20 cellular contexts compared by ENCODE assay signal in the genomic region with DNA sequence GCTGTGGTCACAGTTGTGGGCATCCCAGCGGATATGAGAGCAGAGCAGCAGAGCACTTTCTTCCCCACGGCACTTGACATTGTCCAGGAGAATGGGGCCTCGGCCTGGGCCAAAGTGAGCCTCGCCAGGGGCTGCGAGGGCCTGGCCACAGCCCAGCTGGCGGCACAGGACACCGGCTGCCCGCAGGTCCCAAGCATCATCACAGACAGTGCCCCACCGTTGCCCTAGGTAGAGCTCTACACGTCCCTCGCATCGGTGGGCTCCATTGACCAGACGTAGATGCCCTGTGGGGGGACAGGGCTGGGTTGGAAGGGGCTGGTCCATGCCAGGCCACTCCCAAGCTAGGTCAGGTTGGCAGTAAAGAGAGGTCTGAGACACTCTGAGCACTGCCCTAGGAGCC. TPM values are rescaled to one million over a fixed set of nuclear protein-coding genes. Genes with fewer than 3 reads are reported as not detected.
DNase-seq lines count a peak whose midpoint lies in the region; ATAC-seq, FAIRE-seq and TF ChIP-seq lines count a peak whose summit lies in the region.
"Had no signal": no experiment of that assay in that cellular context is flagged by ENCODE, and none has a peak within 500 bp of the region (broad histone marks: within the 10 kb centered on the region; RNA-seq: fewer than 3 reads in every experiment).

No MANE protein-coding gene starts in this region.

- no peak for DNase-seq in H1 (ENCODE audit: low read depth in 1 of 2, low spot score in 2 of 2)
- no peak for DNase-seq in neuronal stem cell (ENCODE audit: low spot score)
- DNase-seq in stimulated activated CD4-positive, alpha-beta T cell treated with anti-CD3 and anti-CD28 coated beads, Interleukin-4, amount 100 ng/mL, for 24 hours: no peak
- DNase-seq in colonic mucosa: no peak
- DNase-seq: CD8-positive, alpha-beta T cell; DMS79; H9; MV-4-11; NCI-H1417 treated with DMSO at 0.1 percent for 48 hours; NCI-H1930; NCI-H2171; NCI-H774; PC-3 had no signal

- H3K4me2 ChIP-seq in BLaER1: no peak overlapping the region; the same call in 1 of the 2 replicates
- no peak overlapping the region for H3K4me2 ChIP-seq in H1 (ENCODE audit: insufficient read depth in 1 of 2, low read depth in 2 of 2, low read length in 2 of 2)
- no peak overlapping the region for H3K4me2 ChIP-seq in neuronal stem cell (ENCODE audit: insufficient read depth, low read length, poor library complexity, severe bottlenecking)

- 0 out of 2 replicates have a peak overlapping the region, but pooled peaks have one; percentile 53 for H3K27ac ChIP-seq in 22Rv1
- peak overlapping the region; percentile 77; the same call in 1 of the 2 replicates for H3K27ac ChIP-seq in BLaER1
- H3K27ac ChIP-seq in H1 (ENCODE audit: low read depth, low read length): no peak overlapping the region
- no peak overlapping the region for H3K27ac ChIP-seq in neuronal stem cell (replicated peaks; ENCODE audit: low read length)
- no peak overlapping the region for H3K27ac ChIP-seq in colonic mucosa
- H3K27ac ChIP-seq: HL-60 had no signal

- H3K4me1 ChIP-seq in BLaER1 (peaks cover 46% of the 10 kb centered on the region), H1 (replicated peaks in 1 of 4; ENCODE audit: control insufficient read depth in 3 of 4, insufficient read depth in 4 of 4, low read length in 3 of 4) (peaks cover 4 to 7% (median 5%) of the 10 kb centered on the region in 4 experiments; a peak in 6 of 7 replicates), neuronal stem cell (ENCODE audit: control insufficient read depth in 2 of 2, insufficient read depth in 1 of 2, low read depth in 1 of 2, low read length in 2 of 2) (peaks cover 12 to 13% of the 10 kb centered on the region in 2 donors), colonic mucosa (no peaks in the 10 kb centered on the region)

- FAIRE-seq in H1 (lab: Jason Lieb, UNC): no peak
- FAIRE-seq: HTR-8/SVneo had no signal

- H3K23me2 ChIP-seq in H1 (ENCODE audit: low read depth, low read length): peaks cover 6% of the 10 kb centered on the region

- POLR2A ChIA-PET in H1 (lab: Charles Lee; ENCODE audit: partially characterized antibody): interaction anchor here (0.9 to 1.8 kb wide), 5 partner anchors 9 to 31 kb away, joined by 3 to 4 read pairs (median 3); partner anchors contain the start of gene YWHAG

- no peak overlapping the region for H3K23ac ChIP-seq in H1 (ENCODE audit: insufficient read length)
- H3K23ac ChIP-seq in neuronal stem cell (ENCODE audit: low read depth, low read length, poor library complexity): no peak overlapping the region

- H2BK20ac ChIP-seq in H1 (ENCODE audit: low read length): peak overlapping the region; percentile 89; the same call in 1 of the 2 replicates

- H2BK15ac ChIP-seq in H1 (ENCODE audit: low read length) (peak overlapping the region; percentile 25; the same call in 1 of the 2 replicates), neuronal stem cell (ENCODE audit: low read length) (no peak overlapping the region)

- peak overlapping the region; percentile 60; the same call in 1 of the 2 replicates for H2BK12ac ChIP-seq in H1 (ENCODE audit: low read depth, low read length)
- peak overlapping the region; percentile 2 for H2BK12ac ChIP-seq in neuronal stem cell (ENCODE audit: low read length)

- H3K18ac ChIP-seq in H1 (ENCODE audit: extremely low read depth, low read length) (no peak overlapping the region), neuronal stem cell (ENCODE audit: low read length) (no peak overlapping the region)

- H3K79me1 ChIP-seq in H1 (ENCODE audit: low read depth, low read length): no peaks in the 10 kb centered on the region
- H3K79me1 ChIP-seq in neuronal stem cell (ENCODE audit: low read depth, low read length): no peaks in the 10 kb centered on the region

- 92% methylated on average over 13 of the region's 13 CpGs; no CpG with 5 or more reads in 1 of the 2 experiments for WGBS in H1 (ENCODE audit: extremely low coverage in 1 of 2, insufficient coverage in 1 of 2, insufficient read length in 1 of 2, insufficient replicate concordance in 2 of 2, low coverage in 1 of 2, low lambda C conversion rate in 2 of 2, missing lambda C conversion rate in 1 of 2), 2 experiments
- no CpG with 5 or more reads among the region's 13 CpGs for WGBS in neuronal stem cell (ENCODE audit: extremely low coverage in 2 of 2, insufficient read length in 2 of 2, insufficient replicate concordance in 1 of 2), 2 donors

- TF ChIP-seq CTCF in 22Rv1 (IDR thresholded peaks at IDR 0.05) (no peak), H1 (IDR thresholded peaks at IDR 0.05; ENCODE audit: control extremely low read depth in 1 of 3, insufficient read depth in 1 of 3, low read depth in 1 of 3, low read length in 3 of 3) (no peak), colonic mucosa (IDR thresholded peaks at IDR 0.05) (no peak)

- H4K20me1 ChIP-seq in BLaER1 (no peaks in the 10 kb centered on the region), H1 (replicated peaks in 1 of 2; ENCODE audit: control insufficient read depth in 1 of 2, insufficient read depth in 2 of 2, low read length in 2 of 2) (no peaks in the 10 kb centered on the region)

- H2AK5ac ChIP-seq in H1 (ENCODE audit: low read depth, low read length) (no peak overlapping the region), neuronal stem cell (ENCODE audit: low read depth, low read length) (peak overlapping the region; percentile 73)

- H2BK5ac ChIP-seq in H1 (ENCODE audit: low read depth, low read length): peak overlapping the region; percentile 67; the same call in 1 of the 2 replicates
- no peak overlapping the region for H2BK5ac ChIP-seq in neuronal stem cell (ENCODE audit: low read length)

- H4K8ac ChIP-seq in H1 (ENCODE audit: extremely low read depth, insufficient read depth, low read length) (no peak overlapping the region; the same call in 1 of the 2 replicates), neuronal stem cell (ENCODE audit: low read depth, low read length) (no peak overlapping the region)

- ATAC-seq in GM18873 (IDR thresholded peaks at IDR 0.05; ENCODE audit: low FRiP score, unreplicated experiment): no peak
- ATAC-seq: CD8-positive, alpha-beta T cell; PC-3 had no signal

- no peak for TF ChIP-seq POLR2A in H1 (IDR thresholded peaks at IDR 0.05; ENCODE audit: control extremely low read depth in 1 of 2, low read depth in 2 of 2, low read length in 2 of 2)

- H3K14ac ChIP-seq in H1 (ENCODE audit: insufficient read length): no peak overlapping the region
- H3K14ac ChIP-seq in neuronal stem cell (ENCODE audit: low read length): no peak overlapping the region

- TF ChIP-seq EP300 in H1 (IDR thresholded peaks at IDR 0.05; ENCODE audit: borderline replicate concordance in 1 of 2, low read depth in 2 of 2, low read length in 2 of 2): no peak

- intact Hi-C loops in colonic mucosa (cut with DNase I): no loop called here

- H3K27me3 ChIP-seq in BLaER1 (no peaks in the 10 kb centered on the region), H1 (replicated peaks in 1 of 4; ENCODE audit: control insufficient read depth in 3 of 4, extremely low read depth in 1 of 4, insufficient read depth in 3 of 4, low read length in 3 of 4) (no peaks in the 10 kb centered on the region), neuronal stem cell (ENCODE audit: control insufficient read depth in 3 of 3, insufficient read depth in 3 of 3, low read depth in 1 of 3, low read length in 3 of 3) (no peaks in the 10 kb centered on the region), colonic mucosa (no peaks in the 10 kb centered on the region)
- H3K27me3 ChIP-seq: SJSA1 had no signal

- no peaks in the 10 kb centered on the region for H3K79me2 ChIP-seq in H1 (ENCODE audit: control insufficient read depth in 1 of 2, insufficient read depth in 2 of 2, low read length in 2 of 2)

- H3K4me3 ChIP-seq in BLaER1 (no peak overlapping the region), H1 (ENCODE audit: extremely low read depth in 1 of 4, insufficient read depth in 2 of 4, low read depth in 3 of 4, low read length in 4 of 4) (no peak overlapping the region), neuronal stem cell (ENCODE audit: low read length in 2 of 2) (no peak overlapping the region), colonic mucosa (no peak overlapping the region)
- H3K4me3 ChIP-seq: SJSA1 had no signal

- no peak for TF ChIP-seq RAD21 in H1 (IDR thresholded peaks at IDR 0.05 in 1 of 2, conservative IDR thresholded peaks at IDR 0.05 in 1 of 2; ENCODE audit: low read depth in 2 of 2, low read length in 2 of 2)

- H2AFZ ChIP-seq in H1 (ENCODE audit: low read length): no peak overlapping the region
- no peak overlapping the region for H2AFZ ChIP-seq in neuronal stem cell (ENCODE audit: low read length)

- no peak overlapping the region for H4K5ac ChIP-seq in H1 (ENCODE audit: insufficient read length, low read depth, low read length)

- H3K36me3 ChIP-seq in BLaER1: no peaks in the 10 kb centered on the region
- no peaks in the 10 kb centered on the region for H3K36me3 ChIP-seq in H1 (ENCODE audit: control insufficient read depth in 2 of 4, insufficient read depth in 4 of 4, low read length in 3 of 4)
- H3K36me3 ChIP-seq in neuronal stem cell (replicated peaks in 1 of 2; ENCODE audit: control insufficient read depth in 2 of 2, insufficient read depth in 2 of 2, low read length in 2 of 2): no peaks in the 10 kb centered on the region
- no peaks in the 10 kb centered on the region for H3K36me3 ChIP-seq in colonic mucosa
- H3K36me3 ChIP-seq: SJSA1 had no signal

- H3K9ac ChIP-seq in BLaER1 (no peak overlapping the region), H1 (replicated peaks in 1 of 4; ENCODE audit: extremely low read depth in 1 of 4, low read depth in 3 of 4, low read length in 3 of 4) (no peak overlapping the region), neuronal stem cell (ENCODE audit: low read depth, low read length, poor library complexity) (no peak overlapping the region), colonic mucosa (ENCODE audit: low read depth in 2 of 2, low read length in 2 of 2) (no peak overlapping the region)

- no peak overlapping the region for H3K4ac ChIP-seq in H1 (replicated peaks; ENCODE audit: insufficient read length, low read depth, low read length)
- no peak overlapping the region for H3K4ac ChIP-seq in neuronal stem cell (ENCODE audit: low read length)

- no peaks in the 10 kb centered on the region for H3K9me3 ChIP-seq in BLaER1
- H3K9me3 ChIP-seq in H1 (ENCODE audit: insufficient read depth in 2 of 2, low read depth in 1 of 2, low read length in 1 of 2): no peaks in the 10 kb centered on the region
- no peaks in the 10 kb centered on the region for H3K9me3 ChIP-seq in neuronal stem cell (replicated peaks in 1 of 2; ENCODE audit: control insufficient read depth in 2 of 2, insufficient read depth in 1 of 2, low read depth in 1 of 2, low read length in 2 of 2)
- no peaks in the 10 kb centered on the region for H3K9me3 ChIP-seq in colonic mucosa

- H4K91ac ChIP-seq in H1 (replicated peaks; ENCODE audit: insufficient read length, low read length): peak overlapping the region; percentile 62
- H4K91ac ChIP-seq in neuronal stem cell (ENCODE audit: low read depth, low read length, poor library complexity): no peak overlapping the region

- no peak overlapping the region for H2BK120ac ChIP-seq in H1 (replicated peaks; ENCODE audit: low read depth, low read length)
- no peak overlapping the region for H2BK120ac ChIP-seq in neuronal stem cell (ENCODE audit: low read depth, low read length)

- CTCF ChIA-PET in H1 (lab: Charles Lee; ENCODE audit: partially characterized antibody): interaction anchor here (0.8 to 1.7 kb wide), 2 partner anchors 9 to 26 kb away, joined by 4 to 5 read pairs; no protein-coding TSS in a partner anchor

- H3K56ac ChIP-seq in H1 (replicated peaks; ENCODE audit: insufficient read length, low read depth, low read length): no peak overlapping the region

RNA-seq across cellular contexts. Expression of gene SSC4D, which starts 19.4 kb away (rescaled TPM):
- 10.8 and 11.8 TPM in 2 replicates for total RNA-seq in H1 (2021; fragmentation: NEBNext Ultra II Directional; extraction: Animal tissue kit (Norgen Biotek cat#: 25700))
- polyA plus RNA-seq in H1 (2011; rRNA removed): 27.5 and 30.8 TPM in 2 replicates
- polyA plus RNA-seq in H1 (2011; cell fraction: cytosol; rRNA removed): 22.9 TPM
- polyA plus RNA-seq in H1 (2011; cell fraction: nucleus; rRNA removed): 48.5 TPM
- polyA plus RNA-seq in H1 (2012, experiment 1 of 2): 11.6 to 24.9 TPM (median 20.9 TPM) in 4 replicates
- 16.4 TPM for polyA plus RNA-seq in H1 (2012, experiment 2 of 2)
- 14.0 TPM for polyA plus RNA-seq in H1 (2013, experiment 1 of 2)
- 14.2 TPM for polyA plus RNA-seq in H1 (2013, experiment 2 of 2)
- polyA minus RNA-seq in H1 (2011; rRNA and poly(A)+ RNA removed): 11.1 and 13.8 TPM in 2 replicates
- 6.3 TPM for polyA minus RNA-seq in H1 (2011; cell fraction: cytosol; rRNA and poly(A)+ RNA removed)
- polyA minus RNA-seq in H1 (2011; cell fraction: nucleus; rRNA and poly(A)+ RNA removed): 8.1 TPM
- 4.3 TPM for polyA plus RNA-seq in neuronal stem cell (2013, experiment 1 of 2)
- 4.1 TPM for polyA plus RNA-seq in neuronal stem cell (2013, experiment 2 of 2)
- total RNA-seq in colonic mucosa: under 1 TPM; 0.42 to 0.45 TPM
- total RNA-seq: B cell; CD8-positive, alpha-beta T cell had no signal

RNA-seq across cellular contexts. Expression of gene YWHAG, which starts 31.3 kb away (rescaled TPM):
- 241 and 244 TPM in 2 replicates for total RNA-seq in H1 (2021; fragmentation: NEBNext Ultra II Directional; extraction: Animal tissue kit (Norgen Biotek cat#: 25700))
- 57.2 and 62.9 TPM in 2 replicates for polyA plus RNA-seq in H1 (2011; rRNA removed)
- 78.4 TPM for polyA plus RNA-seq in H1 (2011; cell fraction: cytosol; rRNA removed)
- 44.9 TPM for polyA plus RNA-seq in H1 (2011; cell fraction: nucleus; rRNA removed)
- 133 to 194 TPM (median 144 TPM) in 4 replicates for polyA plus RNA-seq in H1 (2012, experiment 1 of 2)
- polyA plus RNA-seq in H1 (2012, experiment 2 of 2): 49.5 TPM
- polyA plus RNA-seq in H1 (2013, experiment 1 of 2): 120 TPM
- polyA plus RNA-seq in H1 (2013, experiment 2 of 2): 119 TPM
- polyA minus RNA-seq in H1 (2011; rRNA and poly(A)+ RNA removed): 96.5 and 98.8 TPM in 2 replicates
- 105 TPM for polyA minus RNA-seq in H1 (2011; cell fraction: cytosol; rRNA and poly(A)+ RNA removed)
- 54.5 TPM for polyA minus RNA-seq in H1 (2011; cell fraction: nucleus; rRNA and poly(A)+ RNA removed)
- 115 TPM for polyA plus RNA-seq in neuronal stem cell (2013, experiment 1 of 2)
- polyA plus RNA-seq in neuronal stem cell (2013, experiment 2 of 2): 115 TPM
- total RNA-seq in colonic mucosa: 100 to 1,000 TPM; 104 to 121 TPM

RNA-seq across cellular contexts. Expression of gene ZP3, which starts 34.7 kb away (rescaled TPM):
- total RNA-seq in H1 (2021; fragmentation: NEBNext Ultra II Directional; extraction: Animal tissue kit (Norgen Biotek cat#: 25700)): 1.4 and 1.5 TPM in 2 replicates
- 2.4 and 4.0 TPM in 2 replicates for polyA plus RNA-seq in H1 (2011; rRNA removed)
- 2.0 TPM for polyA plus RNA-seq in H1 (2011; cell fraction: cytosol; rRNA removed)
- polyA plus RNA-seq in H1 (2011; cell fraction: nucleus; rRNA removed): 2.0 TPM
- polyA plus RNA-seq in H1 (2012, experiment 1 of 2): 1.1 to 3.8 TPM (median 2.8 TPM) in 4 replicates
- polyA plus RNA-seq in H1 (2012, experiment 2 of 2): 14.2 TPM
- polyA plus RNA-seq in H1 (2013, experiment 1 of 2): 7.1 TPM
- 6.4 TPM for polyA plus RNA-seq in H1 (2013, experiment 2 of 2)
- polyA minus RNA-seq in H1 (2011; rRNA and poly(A)+ RNA removed): 1.8 and 3.0 TPM in 2 replicates
- 2.8 TPM for polyA minus RNA-seq in H1 (2011; cell fraction: cytosol; rRNA and poly(A)+ RNA removed)
- 2.1 TPM for polyA minus RNA-seq in H1 (2011; cell fraction: nucleus; rRNA and poly(A)+ RNA removed)
- polyA plus RNA-seq in neuronal stem cell (2013, experiment 1 of 2): 11.6 TPM
- polyA plus RNA-seq in neuronal stem cell (2013, experiment 2 of 2): 8.8 TPM
- total RNA-seq in colonic mucosa: 10 to 100 TPM in 1 of 2 donors, 1 to 10 TPM in 1; 4.8 to 13.9 TPM

Comparison
In these comparisons a context has a peak if more than half of its experiments do, and no peak if none do; other contexts are left out.
1. H3K27ac ChIP-seq: peak in 22Rv1 (single experiment) and BLaER1 (single experiment); none in H1 (single experiment), neuronal stem cell (single experiment) and colonic mucosa (single experiment).